In the genomic region with DNA sequence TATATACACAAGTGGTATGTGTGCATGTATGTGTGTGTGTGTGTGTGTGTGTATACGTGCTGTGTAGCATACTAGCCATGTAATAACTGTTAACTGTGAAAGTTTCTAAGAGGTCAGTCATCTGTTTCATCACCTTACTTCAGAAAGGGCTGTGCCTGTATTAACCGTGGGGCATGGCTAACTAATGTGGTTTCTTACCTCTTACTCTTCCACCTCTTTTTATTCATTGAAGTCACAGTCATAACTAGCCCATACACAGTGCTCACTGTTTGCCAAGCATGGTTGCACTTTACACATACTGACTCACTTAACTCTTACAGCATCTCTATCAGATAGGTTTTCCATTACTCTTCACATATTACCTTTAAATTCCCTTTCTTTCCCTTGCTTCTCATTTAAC, we compare ENCODE assay signal across 15 cellular contexts. TPM values are rescaled to one million over a fixed set of nuclear protein-coding genes. Genes with fewer than 3 reads are reported as not detected.
DNase-seq lines count a peak whose midpoint lies in the region; ATAC-seq and TF ChIP-seq lines count a peak whose summit lies in the region.
"Had no signal": no experiment of that assay in that cellular context is flagged by ENCODE, and none has a peak within 500 bp of the region (broad histone marks: within the 10 kb centered on the region; RNA-seq: fewer than 3 reads in every experiment).

No MANE protein-coding gene starts in this region.

- ATAC-seq in HG02885 (IDR thresholded peaks at IDR 0.05; ENCODE audit: poor library complexity, unreplicated experiment) = peak; percentile 80
- peak; percentile 46 for ATAC-seq in stimulated activated naive CD8-positive, alpha-beta T cell treated with anti-CD3 and anti-CD28 coated beads, Interleukin-15, Interleukin-2, amounts not matched to agents 100 U/mL and 50 U/mL, for 24 hours

- no TSS peak for BruUV-seq in MCF 10A (replicated peaks; lab: Mats Ljungman, UMichigan)

- H3K4me3 ChIP-seq in breast epithelium (no peak overlapping the region), HUES48 (ENCODE audit: low read depth, low read length) (no peak overlapping the region)
- H3K4me3 ChIP-seq: transverse colon had no signal

- peaks cover 33% of the 10 kb centered on the region for H3K4me1 Mint-ChIP-seq in MCF 10A (ENCODE audit: insufficient read depth, unreplicated experiment)

- H3K27ac ChIP-seq in breast epithelium (no peak overlapping the region), HUES48 (ENCODE audit: low read depth, low read length) (peak overlapping the region; percentile 64)
- H3K27ac ChIP-seq: transverse colon had no signal

- H3K27me3 ChIP-seq in breast epithelium (no peaks in the 10 kb centered on the region), HUES48 (ENCODE audit: control insufficient read depth, insufficient read depth, low read length) (no peaks in the 10 kb centered on the region)
- H3K27me3 ChIP-seq: transverse colon had no signal

- TF ChIP-seq POLR2A in breast epithelium (IDR thresholded peaks at IDR 0.05) = no peak

- POLR2A ChIA-PET in MCF 10A (lab: Yijun Ruan, JAX) = interaction anchor here (0.7 to 6.6 kb wide), 6 partner anchors 9 to 1622 kb away, joined by 3 to 43 read pairs (median 3); a partner anchor contains a TSS

- H3K36me3 Mint-ChIP-seq in MCF 10A (ENCODE audit: insufficient read depth, unreplicated experiment) = peaks cover 5% of the 10 kb centered on the region
- H3K36me3 Mint-ChIP-seq: activated naive CD4-positive, alpha-beta T cell treated with anti-CD3 and anti-CD28 coated beads, Interleukin-2, amount 50 U/mL, for 72 hours; mesothelial cell of epicardium had no signal

- peak; percentile 72 for DNase-seq in MCF 10A (ENCODE audit: unreplicated experiment)
- no peak for DNase-seq in breast epithelium (ENCODE audit: low spot score in 2 of 2)
- no peak for DNase-seq in stimulated activated naive CD8-positive, alpha-beta T cell treated with anti-CD3 and anti-CD28 coated beads, Interleukin-15, Interleukin-2, amounts not matched to agents 100 U/mL and 50 U/mL, for 24 hours
- no peak for DNase-seq in dermis blood vessel endothelial cell
- DNase-seq in NAMALWA (ENCODE audit: low spot score) = no peak
- no peak for DNase-seq in G401 (ENCODE audit: low spot score)
- DNase-seq: activated CD4-positive, alpha-beta T cell treated with anti-CD3 and anti-CD28 coated beads for 1 hour; NCI-H2081 treated with DMSO at 0.1 percent for 48 hours; Right ventricle myocardium superior; transverse colon had no signal

- peaks cover 12% of the 10 kb centered on the region for H3K9me3 Mint-ChIP-seq in MCF 10A (ENCODE audit: unreplicated experiment)
- H3K9me3 Mint-ChIP-seq: activated naive CD4-positive, alpha-beta T cell treated with anti-CD3 and anti-CD28 coated beads, Interleukin-2, amount 50 U/mL, for 72 hours; mesothelial cell of epicardium had no signal

- in situ Hi-C loops in G401 (cut with HindIII; ENCODE audit: low sequenced_read_pairs) = no loop called here

- no peak for TF ChIP-seq CTCF in MCF 10A (IDR thresholded peaks at IDR 0.05; ENCODE audit: unreplicated experiment)
- no peak for TF ChIP-seq CTCF in breast epithelium (IDR thresholded peaks at IDR 0.05)

- no peaks in the 10 kb centered on the region for H3K9me3 ChIP-seq in breast epithelium
- no peaks in the 10 kb centered on the region for H3K9me3 ChIP-seq in HUES48 (ENCODE audit: control insufficient read depth, insufficient read depth, low read length)
- H3K9me3 ChIP-seq: transverse colon had no signal

- H3K9ac ChIP-seq in HUES48 (ENCODE audit: low read depth, low read length) = no peak overlapping the region

- CTCF ChIA-PET in MCF 10A (lab: Yijun Ruan, JAX) = interaction anchor here (0.7 to 2.9 kb wide), 9 partner anchors 8 to 58 kb away, joined by 3 to 10 read pairs (median 4); a partner anchor contains a TSS

- H3K27ac Mint-ChIP-seq in MCF 10A (ENCODE audit: low read depth, unreplicated experiment) = peak overlapping the region; percentile 93
- H3K27ac Mint-ChIP-seq: mesothelial cell of epicardium had no signal

- H3K27me3 Mint-ChIP-seq in MCF 10A (ENCODE audit: insufficient read depth, unreplicated experiment) = no peaks in the 10 kb centered on the region

- H3K36me3 ChIP-seq in breast epithelium (no peaks in the 10 kb centered on the region), HUES48 (ENCODE audit: control insufficient read depth, insufficient read depth, low read length) (no peaks in the 10 kb centered on the region)
- H3K36me3 ChIP-seq: transverse colon had no signal

- H3K4me3 Mint-ChIP-seq in MCF 10A (ENCODE audit: unreplicated experiment) = no peak overlapping the region
- H3K4me3 Mint-ChIP-seq: mesothelial cell of epicardium had no signal

- H3K4me1 ChIP-seq in breast epithelium = no peaks in the 10 kb centered on the region
- peaks cover 32% of the 10 kb centered on the region for H3K4me1 ChIP-seq in HUES48 (ENCODE audit: control insufficient read depth, insufficient read depth, low read length)
- H3K4me1 ChIP-seq: transverse colon had no signal

- intact Hi-C loops in MCF 10A (cut with micrococcal nuclease) = no loop called here
- intact Hi-C loops in breast epithelium (cut with DNase I; ENCODE audit: low total_unique reads) = no loop called here

RNA-seq across cellular contexts. Expression of a gene that starts 23.7 kb away (rescaled TPM):
- total RNA-seq in MCF 10A (2022) (3.5 and 5.8 TPM in 2 replicates), breast epithelium (1 to 10 TPM in 2 of 3 donors, not detected in 1; 3.9 to 4.5 TPM), dermis blood vessel endothelial cell (not detected in 2 replicates)
- total RNA-seq in G401 (2014; rRNA removed; shearing (Covaris generic)) = not detected in 2 replicates
- total RNA-seq: activated naive CD4-positive, alpha-beta T cell treated with anti-CD3 and anti-CD28 coated beads, Interleukin-2, amount 50 U/mL, for 72 hours; pulmonary artery endothelial cell; Right ventricle myocardium superior had no signal
